5 cellular contexts compared by ENCODE assay signal in the genomic region with DNA sequence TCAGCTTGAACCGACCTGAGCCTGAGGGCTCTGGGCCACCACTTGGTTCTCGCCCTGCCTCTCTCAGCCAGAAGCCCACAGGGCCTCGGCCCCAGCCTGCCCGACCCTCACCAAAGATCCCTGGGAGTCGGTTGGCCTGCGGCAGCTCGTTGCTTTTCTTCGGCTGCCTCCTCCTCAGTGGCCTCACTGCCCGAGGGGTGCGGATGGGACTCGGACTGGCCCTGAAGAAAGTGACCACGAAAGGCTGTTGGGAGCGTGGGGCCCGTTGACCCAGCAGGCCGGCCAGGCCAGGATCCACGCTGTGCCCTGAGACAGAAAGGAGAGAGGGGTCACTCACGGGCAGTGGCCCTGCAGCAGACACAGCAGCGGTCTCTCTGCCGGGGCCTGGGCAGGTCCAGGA. TPM values are rescaled to one million over a fixed set of nuclear protein-coding genes. Genes with fewer than 3 reads are reported as not detected.
"Had no signal": no experiment of that assay in that cellular context is flagged by ENCODE, and none has a peak within 500 bp of the region (broad histone marks: within the 10 kb centered on the region; RNA-seq: fewer than 3 reads in every experiment).

No MANE protein-coding gene starts in this region.

RNA-seq across cellular contexts. Expression of gene OXCT2, which starts 6.6 kb away (rescaled TPM):
- total RNA-seq: osteocyte, progenitor cell of endocrine pancreas, smooth muscle cell, vagina had no signal
- polyA plus RNA-seq: naive thymus-derived CD4-positive, alpha-beta T cell; smooth muscle cell had no signal

RNA-seq across cellular contexts. Expression of gene BMP8B, which starts 24.2 kb away (rescaled TPM):
- total RNA-seq: smooth muscle cell had no signal
